ENCODE assay signal across 28 cellular contexts in the genomic region with DNA sequence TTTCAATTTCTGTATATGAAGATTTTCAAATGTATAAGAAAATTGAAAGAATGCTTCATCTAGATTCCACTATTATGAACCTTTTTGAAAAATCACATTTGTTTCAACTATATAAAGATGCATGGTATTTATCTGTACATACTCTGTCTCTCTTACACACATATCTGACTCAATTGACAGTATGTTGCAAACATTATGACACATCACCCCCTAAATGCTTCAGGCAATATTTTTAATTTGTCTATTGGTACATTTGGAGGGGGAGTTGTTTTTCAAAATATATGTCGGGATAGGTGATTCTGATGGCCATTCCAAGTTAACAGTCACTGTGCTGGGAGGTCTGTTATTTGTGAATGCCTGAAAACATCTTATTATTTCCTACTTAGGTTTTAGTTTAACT. TPM values are rescaled to one million over a fixed set of nuclear protein-coding genes. Genes with fewer than 3 reads are reported as not detected.
DNase-seq lines count a peak whose midpoint lies in the region; ATAC-seq, FAIRE-seq and TF ChIP-seq lines count a peak whose summit lies in the region.
"Had no signal": no experiment of that assay in that cellular context is flagged by ENCODE, and none has a peak within 500 bp of the region (broad histone marks: within the 10 kb centered on the region; RNA-seq: fewer than 3 reads in every experiment).

No MANE protein-coding gene starts in this region.

- TF ChIP-seq RAD21 in A549 (conservative IDR thresholded peaks at IDR 0.05 in 1 of 2, IDR thresholded peaks at IDR 0.05 in 1 of 2): no peak

- no peak; a peak in 1 of 6 replicates for ATAC-seq in A549
- ATAC-seq in right lobe of liver: no peak
- ATAC-seq in HG03439 (IDR thresholded peaks at IDR 0.05; ENCODE audit: unreplicated experiment): no peak
- no peak for ATAC-seq in HG03095 (IDR thresholded peaks at IDR 0.05; ENCODE audit: unreplicated experiment)
- ATAC-seq: effector memory CD8-positive, alpha-beta T cell; esophagus mucosa; gastroesophageal sphincter; Panc1; stimulated activated memory B cell treated with anti-CD40 and anti-IgM and Interleukin-4, amounts not matched to agents 10 μg/mL and 1 μg/mL and 100 μg/mL, for 72 hours had no signal

- DNase-seq in A549 (ENCODE audit: low read depth in 1 of 2, low spot score in 1 of 2) (no peak), SK-N-MC (ENCODE audit: low read depth, low spot score) (no peak), fibroblast of villous mesenchyme (ENCODE audit: low read depth) (peak; percentile 30), right lobe of liver (no peak), SKM-1 treated with dmso at 0.1 percent for 144 hours (lab: John Stamatoyannopoulos, UW; ENCODE audit: unreplicated experiment) (no peak)
- DNase-seq: ACHN; activated CD4-positive, alpha-beta T cell treated with anti-CD3 and anti-CD28 coated beads for 4 hours; effector memory CD8-positive, alpha-beta T cell; KG1; MV-4-11; NCI-H2171; NCI-H524 treated with DMSO at 0.1 percent for 48 hours; NK-92 treated with Interleukin-12 subunit alpha and Interleukin-12 subunit beta, amount 100 ng/mL, for 24 hours; retina; spleen; stimulated activated CD4-positive, alpha-beta T cell treated with anti-CD3 and anti-CD28 coated beads, Interleukin-2, amount 100 ng/mL, for 48 hours; T-helper 2 cell had no signal

- H3K27ac ChIP-seq in A549: no peak overlapping the region
- peak overlapping the region; percentile 62 for H3K27ac ChIP-seq in SK-N-MC
- no peak overlapping the region for H3K27ac ChIP-seq in right lobe of liver
- H3K27ac ChIP-seq: BLaER1 treated with 17β-estradiol and CSF1 and Interleukin-3, amounts not matched to agents 10 nM and 100 nM; gastroesophageal sphincter; SJSA1; spleen; suprapubic skin had no signal

- H3K4me2 ChIP-seq in A549: peak overlapping the region; percentile 9; the same call in 1 of the 3 replicates
- H3K4me2 ChIP-seq: BLaER1 treated with 17β-estradiol and CSF1 and Interleukin-3, amounts not matched to agents 10 nM and 100 nM had no signal

- no peaks in the 10 kb centered on the region for H3K27me3 ChIP-seq in right lobe of liver
- H3K27me3 ChIP-seq: BLaER1 treated with 17β-estradiol and CSF1 and Interleukin-3, amounts not matched to agents 10 nM and 100 nM; gastroesophageal sphincter; SJSA1; spleen; suprapubic skin had no signal

- no peak overlapping the region for H3K4me3 ChIP-seq in A549
- H3K4me3 ChIP-seq in SK-N-MC: peak overlapping the region; percentile 24; the same call in 1 of the 2 replicates
- H3K4me3 ChIP-seq in fibroblast of villous mesenchyme (ENCODE audit: low read depth, low read length): no peak overlapping the region
- H3K4me3 ChIP-seq in right lobe of liver: no peak overlapping the region
- H3K4me3 ChIP-seq: BLaER1 treated with 17β-estradiol and CSF1 and Interleukin-3, amounts not matched to agents 10 nM and 100 nM; gastroesophageal sphincter; SJSA1; spleen; suprapubic skin had no signal

- H3K9ac ChIP-seq in SK-N-MC (ENCODE audit: insufficient read length): no peak overlapping the region
- H3K9ac ChIP-seq: BLaER1 treated with 17β-estradiol and CSF1 and Interleukin-3, amounts not matched to agents 10 nM and 100 nM had no signal

- H3K9me3 ChIP-seq in A549 (no peaks in the 10 kb centered on the region), SK-N-MC (ENCODE audit: low read depth, low read length) (no peaks in the 10 kb centered on the region), right lobe of liver (no peaks in the 10 kb centered on the region)
- H3K9me3 ChIP-seq: gastroesophageal sphincter, SJSA1, spleen, suprapubic skin had no signal

- WGBS in A549 (ENCODE audit: missing lambda C conversion rate): 76% methylated on average over 1 of the region's 1 CpG
- 92% methylated on average over 1 of the region's 1 CpG for WGBS in right lobe of liver (ENCODE audit: insufficient coverage, low coverage, low lambda C conversion rate, missing lambda C conversion rate)

- intact Hi-C loops in right lobe of liver (cut with DNase I): no loop called here

- FAIRE-seq in A549 (lab: Jason Lieb, UNC) (peak; percentile 84), G401.6 (lab: Jason Lieb, UNC) (peak; percentile 31)
- FAIRE-seq: islet of Langerhans had no signal

- H3K36me3 ChIP-seq in SK-N-MC (ENCODE audit: insufficient read depth, low read length) (0 out of 2 replicates have a peak, but pooled peaks cover 6% of the 10 kb centered on the region), right lobe of liver (no peaks in the 10 kb centered on the region)
- H3K36me3 ChIP-seq: gastroesophageal sphincter, suprapubic skin had no signal

- POLR2A ChIA-PET in A549 (lab: Yijun Ruan, JAX): no interaction called here

- TF ChIP-seq CTCF in A549 (IDR thresholded peaks at IDR 0.05) (no peak), fibroblast of villous mesenchyme (IDR thresholded peaks at IDR 0.05; ENCODE audit: insufficient read depth, low read depth, low read length) (no peak), right lobe of liver (IDR thresholded peaks at IDR 0.05) (no peak)

- H3K4me1 ChIP-seq in A549 (peaks cover 29% of the 10 kb centered on the region), right lobe of liver (peaks cover 0 to 8% (median 0%) of the 10 kb centered on the region in 4 donors)

- CTCF ChIA-PET in A549 (lab: Yijun Ruan, JAX): interaction anchor here (3.4 kb wide), 1 partner anchor 15 kb away, joined by 18 read pairs; a partner anchor contains a TSS

- TF ChIP-seq POLR2A in A549 (IDR thresholded peaks at IDR 0.05; ENCODE audit: low read length): no peak
- TF ChIP-seq POLR2A in right lobe of liver (IDR thresholded peaks at IDR 0.05): no peak

- no peak for TF ChIP-seq EP300 in A549 (IDR thresholded peaks at IDR 0.05)

TF ChIP-seq in A549, 52 proteins besides CTCF, POLR2A, EP300 and RAD21:
- TF ChIP-seq, protein P1, sequence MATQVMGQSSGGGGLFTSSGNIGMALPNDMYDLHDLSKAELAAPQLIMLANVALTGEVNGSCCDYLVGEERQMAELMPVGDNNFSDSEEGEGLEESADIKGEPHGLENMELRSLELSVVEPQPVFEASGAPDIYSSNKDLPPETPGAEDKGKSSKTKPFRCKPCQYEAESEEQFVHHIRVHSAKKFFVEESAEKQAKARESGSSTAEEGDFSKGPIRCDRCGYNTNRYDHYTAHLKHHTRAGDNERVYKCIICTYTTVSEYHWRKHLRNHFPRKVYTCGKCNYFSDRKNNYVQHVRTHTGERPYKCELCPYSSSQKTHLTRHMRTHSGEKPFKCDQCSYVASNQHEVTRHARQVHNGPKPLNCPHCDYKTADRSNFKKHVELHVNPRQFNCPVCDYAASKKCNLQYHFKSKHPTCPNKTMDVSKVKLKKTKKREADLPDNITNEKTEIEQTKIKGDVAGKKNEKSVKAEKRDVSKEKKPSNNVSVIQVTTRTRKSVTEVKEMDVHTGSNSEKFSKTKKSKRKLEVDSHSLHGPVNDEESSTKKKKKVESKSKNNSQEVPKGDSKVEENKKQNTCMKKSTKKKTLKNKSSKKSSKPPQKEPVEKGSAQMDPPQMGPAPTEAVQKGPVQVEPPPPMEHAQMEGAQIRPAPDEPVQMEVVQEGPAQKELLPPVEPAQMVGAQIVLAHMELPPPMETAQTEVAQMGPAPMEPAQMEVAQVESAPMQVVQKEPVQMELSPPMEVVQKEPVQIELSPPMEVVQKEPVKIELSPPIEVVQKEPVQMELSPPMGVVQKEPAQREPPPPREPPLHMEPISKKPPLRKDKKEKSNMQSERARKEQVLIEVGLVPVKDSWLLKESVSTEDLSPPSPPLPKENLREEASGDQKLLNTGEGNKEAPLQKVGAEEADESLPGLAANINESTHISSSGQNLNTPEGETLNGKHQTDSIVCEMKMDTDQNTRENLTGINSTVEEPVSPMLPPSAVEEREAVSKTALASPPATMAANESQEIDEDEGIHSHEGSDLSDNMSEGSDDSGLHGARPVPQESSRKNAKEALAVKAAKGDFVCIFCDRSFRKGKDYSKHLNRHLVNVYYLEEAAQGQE (IDR thresholded peaks at IDR 0.05): no peak
- no peak for TF ChIP-seq CBX2 (IDR thresholded peaks at IDR 0.05; ENCODE audit: borderline replicate concordance, low read depth)
- TF ChIP-seq CHD2 (IDR thresholded peaks at IDR 0.05; ENCODE audit: low read length, partially characterized antibody): no peak
- TF ChIP-seq CBX8 (IDR thresholded peaks at IDR 0.05): no peak
- no peak for TF ChIP-seq MAFK (IDR thresholded peaks at IDR 0.05; ENCODE audit: partially characterized antibody)
- TF ChIP-seq ZSCAN20 (CRISPR knock-in tag; IDR thresholded peaks at IDR 0.05): no peak
TF ChIP-seq in A549: peak in this region for 0.

RNA-seq across cellular contexts. Expression of a gene that starts 14.4 kb away (rescaled TPM):
- polyA plus RNA-seq in A549 (2011; rRNA removed) (45.0 and 50.0 TPM in 2 replicates), A549 (2017; fragmentation: RNase III; extraction: RNeasy Plus Mini Kit Qiagen cat#74134 plus additional on column Dnase treatment) (10.4 to 13.2 TPM (median 10.9 TPM) in 3 replicates)
- polyA plus RNA-seq in A549 (2012; cell fraction: cytosol; rRNA removed): 8.0 and 9.1 TPM in 2 replicates
- polyA plus RNA-seq in A549 (2012; cell fraction: nucleus; rRNA removed): 21.5 and 27.2 TPM in 2 replicates
- polyA minus RNA-seq in A549 (2011; rRNA and poly(A)+ RNA removed): 143 and 190 TPM in 2 replicates
- total RNA-seq in fibroblast of villous mesenchyme (54.1 and 69.5 TPM in 2 replicates), right lobe of liver (10 to 100 TPM; 25.4 to 33.2 (median 29.3) TPM)
